In the genomic region with DNA sequence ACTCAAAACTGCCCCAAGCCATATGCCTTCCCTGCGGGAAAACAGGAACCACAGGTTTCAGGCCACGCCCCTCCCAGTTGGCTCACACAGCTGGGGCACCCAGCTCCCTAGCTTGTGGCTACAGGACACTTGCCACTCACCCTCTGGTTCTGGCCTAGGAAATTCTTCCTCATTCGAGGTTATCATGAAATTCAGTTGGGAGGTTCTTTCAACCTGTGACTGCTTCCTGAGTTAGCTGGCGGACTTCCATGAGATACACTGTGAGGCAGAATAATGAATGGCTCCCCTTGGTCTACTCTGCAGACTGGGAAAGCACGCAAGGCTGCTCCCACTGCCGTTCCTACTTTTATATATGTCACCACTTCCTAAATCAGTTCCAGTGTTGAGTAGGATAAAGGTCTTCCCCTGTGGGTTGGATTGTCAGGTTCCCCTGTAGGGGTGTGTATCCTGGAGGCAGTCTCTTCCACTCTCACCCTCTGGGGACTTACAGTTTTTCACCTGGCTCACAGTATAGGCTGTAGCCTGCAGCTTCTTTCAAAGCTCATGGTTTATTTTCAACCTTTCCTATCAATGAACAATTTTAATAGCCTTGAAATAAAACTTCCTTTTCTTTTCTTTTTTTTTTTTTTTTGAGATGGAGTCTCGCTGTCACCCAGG, we compare ENCODE assay signal across 9 cellular contexts. TPM values are rescaled to one million over a fixed set of nuclear protein-coding genes. Genes with fewer than 3 reads are reported as not detected.
DNase-seq lines count a peak whose midpoint lies in the region; ATAC-seq, FAIRE-seq and TF ChIP-seq lines count a peak whose summit lies in the region.
"Had no signal": no experiment of that assay in that cellular context is flagged by ENCODE, and none has a peak within 500 bp of the region (broad histone marks: within the 10 kb centered on the region; RNA-seq: fewer than 3 reads in every experiment).

No MANE protein-coding gene starts in this region.

- H3K4me3 ChIP-seq in transverse colon: no peak overlapping the region

- CTCF ChIA-PET in activated CD4-positive, alpha-beta memory T cell treated with anti-CD3 and anti-CD28 coated beads for 36 hours (lab: Charles Lee): no interaction called here

- no peak for FAIRE-seq in GM12892 (lab: Jason Lieb, UNC)

- no peaks in the 10 kb centered on the region for H3K27me3 ChIP-seq in transverse colon

- TF ChIP-seq CTCF in transverse colon (IDR thresholded peaks at IDR 0.05): no peak

- no peaks in the 10 kb centered on the region for H3K27me3 Mint-ChIP-seq in activated CD4-positive, alpha-beta memory T cell treated with anti-CD3 and anti-CD28 coated beads for 36 hours

- H3K4me1 Mint-ChIP-seq in activated CD4-positive, alpha-beta memory T cell treated with anti-CD3 and anti-CD28 coated beads for 36 hours (ENCODE audit: low read depth): peaks cover 30% of the 10 kb centered on the region

- no peaks in the 10 kb centered on the region for H3K9me3 Mint-ChIP-seq in activated CD4-positive, alpha-beta memory T cell treated with anti-CD3 and anti-CD28 coated beads for 36 hours

- TF ChIP-seq POLR2A in transverse colon (IDR thresholded peaks at IDR 0.05) (no peak), GM12892 (IDR thresholded peaks at IDR 0.05; ENCODE audit: low read depth, low read length) (no peak)

- no peak overlapping the region for H3K4me3 Mint-ChIP-seq in activated CD4-positive, alpha-beta memory T cell treated with anti-CD3 and anti-CD28 coated beads for 36 hours

- H3K36me3 Mint-ChIP-seq in activated CD4-positive, alpha-beta memory T cell treated with anti-CD3 and anti-CD28 coated beads for 36 hours: no peaks in the 10 kb centered on the region

- H3K9me3 ChIP-seq in transverse colon: no peaks in the 10 kb centered on the region

- intact Hi-C loops in transverse colon (cut with DNase I; ENCODE audit: low total_unique reads): no loop called here
- intact Hi-C loops in activated CD4-positive, alpha-beta memory T cell treated with anti-CD3 and anti-CD28 coated beads for 36 hours (cut with micrococcal nuclease): no loop called here

- peak; percentile 51 for DNase-seq in NCI-H748 (lab: John Stamatoyannopoulos, UW; ENCODE audit: unreplicated experiment)
- DNase-seq in NCI-H748 treated with DMSO at 0.1 percent for 48 hours (lab: John Stamatoyannopoulos, UW): no peak
- peak; percentile 39 for DNase-seq in OCI-M1 (lab: John Stamatoyannopoulos, UW)
- DNase-seq in germinal center (ENCODE audit: low spot score): peak; percentile 3
- DNase-seq in transverse colon: peak; percentile 85
- DNase-seq in activated CD4-positive, alpha-beta memory T cell treated with anti-CD3 and anti-CD28 coated beads for 36 hours: no peak
- no peak for DNase-seq in GM12892 (ENCODE audit: insufficient read length)
- DNase-seq: stimulated activated naive CD8-positive, alpha-beta T cell treated with anti-CD3 and anti-CD28 coated beads, Interleukin-15, Interleukin-2, amounts not matched to agents 100 U/mL and 50 U/mL, for 24 hours had no signal

- 50 to 54% methylated on average over 1 to 7 of the region's 7 CpGs for WGBS in transverse colon (ENCODE audit: low coverage in 1 of 2), 2 donors

- in situ Hi-C loops in transverse colon (cut with MboI; ENCODE audit: low pct_ligation_motif_present in 1 of 4, low pct_unique_long_range_greater_than_20kb in 1 of 4, low sequenced_read_pairs in 3 of 4): no loop called here

- H3K27ac Mint-ChIP-seq in activated CD4-positive, alpha-beta memory T cell treated with anti-CD3 and anti-CD28 coated beads for 36 hours: no peak overlapping the region

- POLR2A ChIA-PET in activated CD4-positive, alpha-beta memory T cell treated with anti-CD3 and anti-CD28 coated beads for 36 hours (lab: Charles Lee): no interaction called here

- H3K4me1 ChIP-seq in transverse colon: peaks cover 5 to 18% (median 13%) of the 10 kb centered on the region in 4 donors

- no peak for ATAC-seq in HG02571 (IDR thresholded peaks at IDR 0.05; ENCODE audit: unreplicated experiment)
- ATAC-seq: stimulated activated naive CD8-positive, alpha-beta T cell treated with anti-CD3 and anti-CD28 coated beads, Interleukin-15, Interleukin-2, amounts not matched to agents 100 U/mL and 50 U/mL, for 24 hours had no signal

- H3K36me3 ChIP-seq in transverse colon: no peaks in the 10 kb centered on the region

- no peak for TF ChIP-seq EP300 in transverse colon (IDR thresholded peaks at IDR 0.05; ENCODE audit: low read depth)

- H3K27ac ChIP-seq in transverse colon: peak overlapping the region; percentile 71 to 86 (median 80)

RNA-seq across cellular contexts. Expression of a gene that starts 37.0 kb away (rescaled TPM):
- under 1 TPM in 1 of 4 donors, not detected in 3; 0.14 TPM for total RNA-seq in transverse colon
- not detected for total RNA-seq in activated CD4-positive, alpha-beta memory T cell treated with anti-CD3 and anti-CD28 coated beads for 36 hours
- 0.32 TPM for polyA plus RNA-seq in GM12892 (2012; ENCODE audit: missing spikeins)

RNA-seq across cellular contexts. Expression of a gene that starts 56.9 kb away (rescaled TPM):
- 10 to 100 TPM; 15.7 to 48.2 (median 35.7) TPM for total RNA-seq in transverse colon
- total RNA-seq in activated CD4-positive, alpha-beta memory T cell treated with anti-CD3 and anti-CD28 coated beads for 36 hours: 10 to 100 TPM; 38.9 to 40.7 TPM
- 23.5 TPM for polyA plus RNA-seq in GM12892 (2012; ENCODE audit: missing spikeins)

RNA-seq across cellular contexts. Expression of a gene that starts 57.0 kb away (rescaled TPM):
- 10 to 100 TPM in 1 of 4 donors, 1 to 10 TPM in 3; 1.2 to 10.2 (median 4.4) TPM for total RNA-seq in transverse colon
- 10 to 100 TPM; 11.8 to 12.4 TPM for total RNA-seq in activated CD4-positive, alpha-beta memory T cell treated with anti-CD3 and anti-CD28 coated beads for 36 hours
- 11.2 TPM for polyA plus RNA-seq in GM12892 (2012; ENCODE audit: missing spikeins)

Comparison
In these comparisons a context has a peak if more than half of its experiments do, and no peak if none do; other contexts are left out.
1. DNase-seq: peak in NCI-H748 (single experiment), OCI-M1 (single experiment), germinal center (single experiment) and transverse colon (single experiment); none in NCI-H748 treated with DMSO at 0.1 percent for 48 hours (single experiment), activated CD4-positive, alpha-beta memory T cell treated with anti-CD3 and anti-CD28 coated beads for 36 hours (single experiment) and GM12892 (single experiment).